In the genomic region with DNA sequence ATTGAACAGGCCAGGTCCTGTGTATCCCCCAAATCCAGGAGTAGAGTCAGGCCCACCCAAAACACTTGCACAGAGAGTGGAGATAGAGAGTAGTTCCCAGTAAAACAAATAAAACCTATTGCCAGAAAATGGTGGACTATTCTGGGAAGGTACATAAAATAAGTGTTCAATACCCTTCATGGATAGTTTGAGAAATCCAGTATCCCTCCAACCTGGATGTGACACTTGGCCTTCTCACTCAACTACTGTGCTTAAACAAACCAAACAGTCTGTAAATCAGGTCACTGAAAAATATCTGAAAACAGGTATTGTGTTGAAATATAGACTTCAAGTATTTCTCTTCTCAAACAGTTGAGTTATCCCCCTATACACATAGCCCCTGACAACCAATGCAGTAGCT, we compare ENCODE assay signal across 11 cellular contexts.
"Had no signal": no experiment of that assay in that cellular context is flagged by ENCODE, and none has a peak within 500 bp of the region (broad histone marks: within the 10 kb centered on the region; RNA-seq: fewer than 3 reads in every experiment).

No MANE protein-coding gene starts in this region.

- ATAC-seq: GM23338, HCT116 had no signal

- FAIRE-seq: H1, H54 had no signal

- H3K9me3 ChIP-seq: HAP-1 had no signal

- H3K27ac ChIP-seq: GM23248 had no signal

- H3K4me3 ChIP-seq: GM23248, GM23338, HAP-1 had no signal

- H3K9ac ChIP-seq: GM23248 had no signal

- H2AFZ ChIP-seq: GM23248, GM23338 had no signal

- H3K4me1 ChIP-seq: HAP-1 had no signal

- H3K36me3 ChIP-seq: HAP-1 had no signal

- DNase-seq: GM23248, GOT3, H7, H9, HCEC 1CT, HFFc6 had no signal

- H3K4me2 ChIP-seq: GM23338 had no signal
